10 cellular contexts compared by ENCODE assay signal in genomic region chr18:59923539-59924196, GRCh38. TPM values are rescaled to one million over a fixed set of nuclear protein-coding genes. Genes with fewer than 3 reads are reported as not detected.
DNase-seq lines count a peak whose midpoint lies in the region; ATAC-seq and TF ChIP-seq lines count a peak whose summit lies in the region.
"Had no signal": no experiment of that assay in that cellular context is flagged by ENCODE, and none has a peak within 500 bp of the region (broad histone marks: within the 10 kb centered on the region; RNA-seq: fewer than 3 reads in every experiment).

No MANE protein-coding gene starts in this region.

- TF ChIP-seq POLR2A in heart left ventricle (IDR thresholded peaks at IDR 0.05) (no peak), Peyer's patch (IDR thresholded peaks at IDR 0.05) (no peak)

- no peaks in the 10 kb centered on the region for H4K20me1 ChIP-seq in BLaER1

- intact Hi-C loops in heart left ventricle (cut with DNase I): no loop called here

- H3K27me3 ChIP-seq in BLaER1: no peaks in the 10 kb centered on the region
- H3K27me3 ChIP-seq in heart left ventricle: no peaks in the 10 kb centered on the region
- no peaks in the 10 kb centered on the region for H3K27me3 ChIP-seq in Peyer's patch

- no peak overlapping the region for H3K9ac ChIP-seq in BLaER1

- WGBS in heart left ventricle, 4 donors: 76 to 83% (median 80%) methylated on average over 6 of the region's 6 CpGs

- H3K4me1 ChIP-seq in BLaER1 (peaks cover 69% of the 10 kb centered on the region), heart left ventricle (peaks cover 0 to 9% (median 0%) of the 10 kb centered on the region in 12 donors), Peyer's patch (peaks cover 0 to under 1% (median 0%) of the 10 kb centered on the region in 4 donors)

- H3K4me2 ChIP-seq in BLaER1: peak overlapping the region; percentile 82

- H3K9me3 ChIP-seq in BLaER1: no peaks in the 10 kb centered on the region
- H3K9me3 ChIP-seq in heart left ventricle: no peaks in the 10 kb centered on the region
- no peaks in the 10 kb centered on the region for H3K9me3 ChIP-seq in Peyer's patch

- TF ChIP-seq CTCF in heart left ventricle (IDR thresholded peaks at IDR 0.05) (no peak), Peyer's patch (IDR thresholded peaks at IDR 0.05) (no peak)

- ATAC-seq in GM19351 (IDR thresholded peaks at IDR 0.05; ENCODE audit: unreplicated experiment) (peak; percentile 37), HG02798 (IDR thresholded peaks at IDR 0.05; ENCODE audit: poor library complexity, unreplicated experiment) (peak; percentile 50), HG03558 (IDR thresholded peaks at IDR 0.05; ENCODE audit: extremely low read depth, unreplicated experiment) (peak; percentile 23), heart left ventricle (no peak)

- H3K27ac ChIP-seq in BLaER1 (no peak overlapping the region), heart left ventricle (no peak overlapping the region), Peyer's patch (no peak overlapping the region)

- H3K4me3 ChIP-seq in BLaER1: peak overlapping the region; percentile 34; the same call in 1 of the 2 replicates
- no peak overlapping the region for H3K4me3 ChIP-seq in heart left ventricle
- H3K4me3 ChIP-seq in Peyer's patch: no peak overlapping the region

- no peaks in the 10 kb centered on the region for H3K36me3 ChIP-seq in BLaER1
- H3K36me3 ChIP-seq in heart left ventricle: no peaks in the 10 kb centered on the region
- H3K36me3 ChIP-seq in Peyer's patch: no peaks in the 10 kb centered on the region

- DNase-seq in heart left ventricle (no peak), germinal center (ENCODE audit: low spot score) (no peak), GM03348 (ENCODE audit: low spot score) (no peak), Peyer's patch (no peak)
- DNase-seq: GF-D8, NCI-H1048 had no signal

RNA-seq across cellular contexts. Expression of gene PMAIP1, which starts 23.9 kb away (rescaled TPM):
- total RNA-seq in heart left ventricle (1 to 10 TPM in 2 of 9 donors, under 1 TPM in 5, not detected in 2; 0.15 to 1.8 (median 0.37) TPM), Peyer's patch (1 to 10 TPM in 2 of 4 donors, under 1 TPM in 1, not detected in 1; 0.94 to 2.5 (median 1.4) TPM)
- under 1 TPM; 0.15 to 0.40 TPM for polyA plus RNA-seq in heart left ventricle

Comparison
In these comparisons a context has a peak if more than half of its experiments do, and no peak if none do; other contexts are left out.
1. ATAC-seq: peak in GM19351 (single experiment), HG02798 (single experiment) and HG03558 (single experiment); none in heart left ventricle (0 of 4).